In the genomic region with DNA sequence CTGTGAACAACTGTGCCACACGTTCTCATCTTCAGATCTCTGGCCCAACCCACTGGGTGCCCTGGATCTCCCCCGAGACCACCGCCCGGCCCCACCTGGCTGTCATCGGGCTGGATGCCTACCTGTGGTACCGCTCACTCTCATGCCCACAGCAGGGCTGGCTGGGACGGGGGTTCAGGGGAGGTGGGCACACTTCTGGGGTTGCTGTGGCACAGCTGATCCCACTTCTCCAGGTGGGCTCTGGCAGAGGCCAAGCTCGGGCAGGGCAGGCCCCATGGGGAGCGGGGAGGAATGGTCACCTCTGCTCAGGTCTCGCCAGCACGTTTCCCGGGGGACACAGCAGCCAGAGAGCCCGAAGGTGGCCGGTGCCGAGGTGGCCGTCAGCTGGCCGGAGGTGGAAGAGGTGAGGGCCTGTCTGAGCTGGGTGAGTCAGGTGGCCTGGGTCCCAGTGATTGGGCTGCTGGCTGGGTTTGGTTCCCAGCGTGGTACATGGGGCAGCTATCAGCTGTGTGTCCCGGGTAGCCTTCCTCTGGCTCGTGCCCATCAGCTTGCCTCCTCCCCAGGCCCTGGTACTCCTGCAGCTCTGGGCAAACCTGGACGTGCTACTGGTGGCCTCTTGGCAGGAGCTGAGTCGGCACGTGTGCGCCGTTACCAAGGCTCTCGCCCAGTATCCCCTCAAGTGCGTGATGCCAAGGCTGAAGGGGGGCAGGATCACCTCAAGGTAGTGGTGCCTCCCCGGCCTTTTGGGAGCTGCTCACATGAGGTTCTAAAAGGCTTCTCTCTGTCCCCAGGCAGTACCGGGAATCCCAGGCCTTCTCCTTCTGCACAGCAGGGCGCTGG, we compare ENCODE assay signal across 3 cellular contexts.
TF ChIP-seq lines count a peak whose summit lies in the region.

No MANE protein-coding gene starts in this region.

TF ChIP-seq in SK-N-SH, 30 proteins besides CTCF, POLR2A, EP300 and RAD21:
- no peak for TF ChIP-seq FOXJ3 (CRISPR knock-in tag; IDR thresholded peaks at IDR 0.05)
- TF ChIP-seq, protein P1, sequence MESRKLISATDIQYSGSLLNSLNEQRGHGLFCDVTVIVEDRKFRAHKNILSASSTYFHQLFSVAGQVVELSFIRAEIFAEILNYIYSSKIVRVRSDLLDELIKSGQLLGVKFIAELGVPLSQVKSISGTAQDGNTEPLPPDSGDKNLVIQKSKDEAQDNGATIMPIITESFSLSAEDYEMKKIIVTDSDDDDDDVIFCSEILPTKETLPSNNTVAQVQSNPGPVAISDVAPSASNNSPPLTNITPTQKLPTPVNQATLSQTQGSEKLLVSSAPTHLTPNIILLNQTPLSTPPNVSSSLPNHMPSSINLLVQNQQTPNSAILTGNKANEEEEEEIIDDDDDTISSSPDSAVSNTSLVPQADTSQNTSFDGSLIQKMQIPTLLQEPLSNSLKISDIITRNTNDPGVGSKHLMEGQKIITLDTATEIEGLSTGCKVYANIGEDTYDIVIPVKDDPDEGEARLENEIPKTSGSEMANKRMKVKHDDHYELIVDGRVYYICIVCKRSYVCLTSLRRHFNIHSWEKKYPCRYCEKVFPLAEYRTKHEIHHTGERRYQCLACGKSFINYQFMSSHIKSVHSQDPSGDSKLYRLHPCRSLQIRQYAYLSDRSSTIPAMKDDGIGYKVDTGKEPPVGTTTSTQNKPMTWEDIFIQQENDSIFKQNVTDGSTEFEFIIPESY (IDR thresholded peaks at IDR 0.05; ENCODE audit: borderline replicate concordance, low read depth), result no peak
- TF ChIP-seq RFX5 (IDR thresholded peaks at IDR 0.05; ENCODE audit: low read length), result no peak
TF ChIP-seq in SK-N-SH: peak in this region for 0.

TF ChIP-seq in SK-N-SH treated with all-trans-retinoic acid at 6 μM for 48 hours, 23 proteins besides CTCF, POLR2A, EP300 and RAD21:
- TF ChIP-seq ZFP30 (CRISPR knock-in tag; IDR thresholded peaks at IDR 0.05) (no peak), CREB5 (CRISPR knock-in tag; IDR thresholded peaks at IDR 0.05; ENCODE audit: low read depth) (no peak), GLIS3 (CRISPR knock-in tag; IDR thresholded peaks at IDR 0.05) (no peak), ARNTL (CRISPR knock-in tag; IDR thresholded peaks at IDR 0.05; ENCODE audit: borderline replicate concordance, low read depth) (no peak), TOX (CRISPR knock-in tag; IDR thresholded peaks at IDR 0.05; ENCODE audit: borderline replicate concordance) (no peak), ZNF8 (CRISPR knock-in tag; IDR thresholded peaks at IDR 0.05) (no peak), ZFP3 (CRISPR knock-in tag; IDR thresholded peaks at IDR 0.05) (no peak), RARB (CRISPR knock-in tag; IDR thresholded peaks at IDR 0.05) (no peak), ZC3H10 (CRISPR knock-in tag; IDR thresholded peaks at IDR 0.05) (no peak), PATZ1 (CRISPR knock-in tag; IDR thresholded peaks at IDR 0.05; ENCODE audit: borderline replicate concordance) (no peak), ISL1 (CRISPR knock-in tag; IDR thresholded peaks at IDR 0.05) (no peak), TSHZ2 (CRISPR knock-in tag; IDR thresholded peaks at IDR 0.05) (no peak), ZNF70 (CRISPR knock-in tag; IDR thresholded peaks at IDR 0.05) (no peak)
- TF ChIP-seq, protein P2, sequence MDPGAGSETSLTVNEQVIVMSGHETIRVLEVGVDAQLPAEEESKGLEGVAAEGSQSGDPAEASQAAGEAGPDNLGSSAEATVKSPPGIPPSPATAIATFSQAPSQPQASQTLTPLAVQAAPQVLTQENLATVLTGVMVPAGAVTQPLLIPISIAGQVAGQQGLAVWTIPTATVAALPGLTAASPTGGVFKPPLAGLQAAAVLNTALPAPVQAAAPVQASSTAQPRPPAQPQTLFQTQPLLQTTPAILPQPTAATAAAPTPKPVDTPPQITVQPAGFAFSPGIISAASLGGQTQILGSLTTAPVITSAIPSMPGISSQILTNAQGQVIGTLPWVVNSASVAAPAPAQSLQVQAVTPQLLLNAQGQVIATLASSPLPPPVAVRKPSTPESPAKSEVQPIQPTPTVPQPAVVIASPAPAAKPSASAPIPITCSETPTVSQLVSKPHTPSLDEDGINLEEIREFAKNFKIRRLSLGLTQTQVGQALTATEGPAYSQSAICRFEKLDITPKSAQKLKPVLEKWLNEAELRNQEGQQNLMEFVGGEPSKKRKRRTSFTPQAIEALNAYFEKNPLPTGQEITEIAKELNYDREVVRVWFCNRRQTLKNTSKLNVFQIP (CRISPR knock-in tag; IDR thresholded peaks at IDR 0.05; ENCODE audit: borderline replicate concordance, low read depth), result no peak

TF ChIP-seq in HCT116, 20 proteins besides CTCF, POLR2A, EP300 and RAD21:
- TF ChIP-seq EZH2phosphoT487 (IDR thresholded peaks at IDR 0.05; ENCODE audit: borderline replicate concordance) (no peak), SIN3A (IDR thresholded peaks at IDR 0.05; ENCODE audit: low read depth) (no peak), EGR1 (IDR thresholded peaks at IDR 0.05; ENCODE audit: low read depth) (no peak), FOSL1 (IDR thresholded peaks at IDR 0.05; ENCODE audit: low read depth) (no peak), ZFX (IDR thresholded peaks at IDR 0.05) (no peak), TCF7L2 (IDR thresholded peaks at IDR 0.05; ENCODE audit: borderline replicate concordance, extremely low read depth, insufficient read depth, insufficient read length) (no peak), SRF (IDR thresholded peaks at IDR 0.05; ENCODE audit: low read depth) (no peak), SP1 (IDR thresholded peaks at IDR 0.05; ENCODE audit: low read depth) (no peak), CBX3 (IDR thresholded peaks at IDR 0.05; ENCODE audit: low read depth) (no peak), YY1 (IDR thresholded peaks at IDR 0.05; ENCODE audit: extremely low read depth, insufficient replicate concordance, low read depth, low read length) (no peak), CEBPB (IDR thresholded peaks at IDR 0.05; ENCODE audit: low read depth) (no peak), EZH2 (IDR thresholded peaks at IDR 0.05) (no peak), ELF1 (IDR thresholded peaks at IDR 0.05; ENCODE audit: borderline replicate concordance, low read depth) (no peak), ZNF274 (IDR thresholded peaks at IDR 0.05; ENCODE audit: low read depth, low read length) (no peak), JUND (IDR thresholded peaks at IDR 0.05) (no peak), MAX (IDR thresholded peaks at IDR 0.05) (no peak), POLR2AphosphoS5 (IDR thresholded peaks at IDR 0.05; ENCODE audit: low read depth, low read length) (no peak)
- TF ChIP-seq, protein P1 (IDR thresholded peaks at IDR 0.05; ENCODE audit: extremely low read depth, insufficient replicate concordance, low read length), result no peak
- TF ChIP-seq, protein P3, sequence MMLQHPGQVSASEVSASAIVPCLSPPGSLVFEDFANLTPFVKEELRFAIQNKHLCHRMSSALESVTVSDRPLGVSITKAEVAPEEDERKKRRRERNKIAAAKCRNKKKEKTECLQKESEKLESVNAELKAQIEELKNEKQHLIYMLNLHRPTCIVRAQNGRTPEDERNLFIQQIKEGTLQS (IDR thresholded peaks at IDR 0.05), result no peak
- TF ChIP-seq, protein P4, sequence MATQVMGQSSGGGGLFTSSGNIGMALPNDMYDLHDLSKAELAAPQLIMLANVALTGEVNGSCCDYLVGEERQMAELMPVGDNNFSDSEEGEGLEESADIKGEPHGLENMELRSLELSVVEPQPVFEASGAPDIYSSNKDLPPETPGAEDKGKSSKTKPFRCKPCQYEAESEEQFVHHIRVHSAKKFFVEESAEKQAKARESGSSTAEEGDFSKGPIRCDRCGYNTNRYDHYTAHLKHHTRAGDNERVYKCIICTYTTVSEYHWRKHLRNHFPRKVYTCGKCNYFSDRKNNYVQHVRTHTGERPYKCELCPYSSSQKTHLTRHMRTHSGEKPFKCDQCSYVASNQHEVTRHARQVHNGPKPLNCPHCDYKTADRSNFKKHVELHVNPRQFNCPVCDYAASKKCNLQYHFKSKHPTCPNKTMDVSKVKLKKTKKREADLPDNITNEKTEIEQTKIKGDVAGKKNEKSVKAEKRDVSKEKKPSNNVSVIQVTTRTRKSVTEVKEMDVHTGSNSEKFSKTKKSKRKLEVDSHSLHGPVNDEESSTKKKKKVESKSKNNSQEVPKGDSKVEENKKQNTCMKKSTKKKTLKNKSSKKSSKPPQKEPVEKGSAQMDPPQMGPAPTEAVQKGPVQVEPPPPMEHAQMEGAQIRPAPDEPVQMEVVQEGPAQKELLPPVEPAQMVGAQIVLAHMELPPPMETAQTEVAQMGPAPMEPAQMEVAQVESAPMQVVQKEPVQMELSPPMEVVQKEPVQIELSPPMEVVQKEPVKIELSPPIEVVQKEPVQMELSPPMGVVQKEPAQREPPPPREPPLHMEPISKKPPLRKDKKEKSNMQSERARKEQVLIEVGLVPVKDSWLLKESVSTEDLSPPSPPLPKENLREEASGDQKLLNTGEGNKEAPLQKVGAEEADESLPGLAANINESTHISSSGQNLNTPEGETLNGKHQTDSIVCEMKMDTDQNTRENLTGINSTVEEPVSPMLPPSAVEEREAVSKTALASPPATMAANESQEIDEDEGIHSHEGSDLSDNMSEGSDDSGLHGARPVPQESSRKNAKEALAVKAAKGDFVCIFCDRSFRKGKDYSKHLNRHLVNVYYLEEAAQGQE (IDR thresholded peaks at IDR 0.05; ENCODE audit: low read depth), result no peak
TF ChIP-seq in HCT116: peak in this region for 0.
